In the genomic region with DNA sequence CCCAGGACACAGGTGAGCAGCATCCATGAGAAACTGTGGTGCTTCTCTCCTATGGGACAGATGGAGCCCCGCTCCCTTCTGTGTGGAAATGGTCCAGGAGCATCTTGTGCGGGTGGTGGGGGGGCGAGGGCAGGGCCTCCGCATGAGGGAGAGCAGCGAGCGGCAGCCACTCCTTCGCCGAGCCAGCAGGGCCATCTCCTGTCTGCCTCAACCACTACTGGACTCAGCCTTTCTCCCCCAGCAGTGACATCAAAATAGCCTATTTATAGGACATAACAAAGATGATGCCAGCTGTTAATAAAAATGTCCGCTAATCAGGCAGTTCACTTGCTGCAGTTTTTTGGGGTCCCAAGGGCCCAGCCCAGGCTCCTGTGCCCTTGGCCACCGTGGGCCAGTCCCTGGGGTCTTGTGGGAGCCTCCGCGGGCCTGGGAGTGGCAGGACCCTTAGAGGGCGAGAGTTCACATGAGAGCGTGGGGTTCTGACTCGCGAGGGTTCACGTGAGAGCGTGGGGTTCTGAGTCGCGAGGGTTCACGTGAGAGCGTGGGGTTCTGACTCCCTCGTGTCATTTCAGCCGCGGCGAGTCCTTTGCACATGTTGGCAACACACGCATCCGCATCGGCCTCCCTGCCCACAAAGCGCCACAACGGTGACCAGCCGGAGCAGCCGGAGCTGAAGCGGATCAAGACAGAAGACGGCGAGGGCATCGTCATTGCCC, we compare ENCODE assay signal across 16 cellular contexts.
"Had no signal": no experiment of that assay in that cellular context is flagged by ENCODE, and none has a peak within 500 bp of the region (broad histone marks: within the 10 kb centered on the region; RNA-seq: fewer than 3 reads in every experiment).

No MANE protein-coding gene starts in this region.

- H3K27me3 Mint-ChIP-seq: activated CD4-positive, alpha-beta T cell treated with anti-CD3 and anti-CD28 coated beads for 36 hours; activated CD8-positive, alpha-beta T cell treated with anti-CD3 and anti-CD28 coated beads for 36 hours; T-cell had no signal

- H3K9me3 ChIP-seq: lower lobe of right lung, stomach, thoracic aorta had no signal

- H3K27ac ChIP-seq: cardiac muscle cell, coronary artery, epithelial cell of prostate, lower lobe of right lung, thoracic aorta had no signal

- H3K27ac Mint-ChIP-seq: activated CD4-positive, alpha-beta T cell treated with anti-CD3 and anti-CD28 coated beads for 36 hours; activated CD8-positive, alpha-beta T cell treated with anti-CD3 and anti-CD28 coated beads for 36 hours; natural killer cell had no signal

- H3K36me3 Mint-ChIP-seq: natural killer cell had no signal

- H3K4me3 Mint-ChIP-seq: activated CD4-positive, alpha-beta T cell treated with anti-CD3 and anti-CD28 coated beads for 36 hours; activated CD8-positive, alpha-beta T cell treated with anti-CD3 and anti-CD28 coated beads for 36 hours; natural killer cell; T-cell had no signal

- H3K27me3 ChIP-seq: cardiac muscle cell, stomach had no signal

- H3K9me3 Mint-ChIP-seq: activated CD8-positive, alpha-beta T cell treated with anti-CD3 and anti-CD28 coated beads for 36 hours; natural killer cell; T-cell had no signal

- H3K4me3 ChIP-seq: cardiac muscle cell, coronary artery, lower lobe of right lung, stomach, thoracic aorta had no signal

- DNase-seq: activated CD4-positive, alpha-beta T cell treated with anti-CD3 and anti-CD28 coated beads for 36 hours; activated CD8-positive, alpha-beta memory T cell treated with anti-CD3 and anti-CD28 coated beads, Interleukin-2, amount 50 U/mL, for 4 hours; activated CD8-positive, alpha-beta T cell treated with anti-CD3 and anti-CD28 coated beads for 36 hours; effector CD8-positive, alpha-beta T cell; hippocampal formation; kidney glomerular epithelial cell; lower lobe of right lung; natural killer cell; nucleus accumbens; stimulated activated CD4-positive, alpha-beta T cell treated with anti-CD3 and anti-CD28 coated beads, Interleukin-2, amount 100 ng/mL, for 48 hours; stomach; T-cell had no signal
